Comparison of ENCODE assay signal across 13 cellular contexts in the genomic region with DNA sequence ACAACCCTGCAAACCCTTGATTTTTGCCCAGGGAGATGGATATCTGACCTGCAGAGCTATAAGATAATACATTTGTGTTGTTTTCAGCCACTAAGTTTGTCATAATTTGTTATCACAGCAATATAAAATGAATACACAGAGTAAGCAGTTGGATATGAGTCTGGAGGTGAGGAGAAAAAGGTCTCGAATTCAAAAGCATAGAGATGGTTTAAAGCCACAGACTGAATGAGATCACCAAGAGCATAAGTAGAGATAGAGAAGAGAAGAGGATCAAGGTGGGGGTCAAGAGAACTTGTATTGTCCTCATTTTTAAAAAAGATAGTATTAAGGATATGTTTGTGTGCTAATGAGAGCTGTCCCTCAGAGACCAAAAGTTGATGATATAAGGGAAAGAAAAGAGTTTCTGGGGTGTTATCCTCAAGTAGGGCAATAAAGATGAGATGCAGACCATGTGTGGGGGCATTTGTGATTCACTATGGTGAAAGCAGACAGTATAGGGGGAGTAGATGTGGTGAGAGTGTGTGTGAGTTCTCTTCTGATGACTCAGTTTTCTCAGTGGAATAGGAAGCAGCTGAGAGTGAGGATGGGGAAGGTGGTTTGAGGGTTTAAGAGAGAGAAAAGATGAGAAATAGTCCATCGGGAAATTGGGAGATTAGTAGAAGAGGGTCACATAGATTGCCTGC. TPM values are rescaled to one million over a fixed set of nuclear protein-coding genes. Genes with fewer than 3 reads are reported as not detected.
DNase-seq lines count a peak whose midpoint lies in the region; ATAC-seq, FAIRE-seq and TF ChIP-seq lines count a peak whose summit lies in the region.
"Had no signal": no experiment of that assay in that cellular context is flagged by ENCODE, and none has a peak within 500 bp of the region (broad histone marks: within the 10 kb centered on the region; RNA-seq: fewer than 3 reads in every experiment).

No MANE protein-coding gene starts in this region.

- TF ChIP-seq POLR2A in K562 (conservative IDR thresholded peaks at IDR 0.05) = no peak

- H3K4me1 Mint-ChIP-seq in activated CD4-positive, alpha-beta T cell treated with anti-CD3 and anti-CD28 coated beads for 36 hours = peaks cover 83% of the 10 kb centered on the region
- H3K4me1 Mint-ChIP-seq: nephron progenitor cell had no signal

- no peak overlapping the region for H3K9ac ChIP-seq in K562 (ENCODE audit: insufficient read depth in 1 of 2, low read depth in 2 of 2, low read length in 2 of 2)

- H3K27ac Mint-ChIP-seq in activated CD4-positive, alpha-beta T cell treated with anti-CD3 and anti-CD28 coated beads for 36 hours = peak overlapping the region; percentile 17
- H3K27ac Mint-ChIP-seq: nephron progenitor cell had no signal

- POLR2A ChIA-PET in activated CD4-positive, alpha-beta T cell treated with anti-CD3 and anti-CD28 coated beads for 36 hours (lab: Charles Lee) = interaction anchor here (0.6 to 0.9 kb wide), 2 partner anchors 29 to 1107 kb away, joined by 3 to 5 read pairs; no protein-coding TSS in a partner anchor
- POLR2A ChIA-PET in K562 (lab: Yijun Ruan, JAX) = no interaction called here

- 52% methylated on average over 2 of the region's 2 CpGs for WGBS in K562 (ENCODE audit: insufficient coverage, low coverage, missing lambda C conversion rate)

- H3K4me3 ChIP-seq in K562 (no peak overlapping the region), osteoblast (ENCODE audit: insufficient read depth, low read length) (no peak overlapping the region), BE2C (ENCODE audit: low read depth, low read length) (no peak overlapping the region)
- H3K4me3 ChIP-seq: A549 had no signal

- H3K27ac ChIP-seq in K562 (ENCODE audit: extremely low read depth, low read depth, low read length) (no peak overlapping the region), osteoblast (ENCODE audit: low read depth, low read length) (peak overlapping the region; percentile 68)
- H3K27ac ChIP-seq: A549 had no signal

- peaks cover 12% of the 10 kb centered on the region for H3K36me3 Mint-ChIP-seq in activated CD4-positive, alpha-beta T cell treated with anti-CD3 and anti-CD28 coated beads for 36 hours (ENCODE audit: low read depth)

- no TSS peak for BruUV-seq in K562 (replicated peaks; lab: Mats Ljungman, UMichigan)

- TF ChIP-seq EP300 in K562 (IDR thresholded peaks at IDR 0.05; ENCODE audit: low read length) = no peak

- H4K20me1 ChIP-seq in K562 (replicated peaks; ENCODE audit: control insufficient read depth, insufficient read depth, low read length) = no peaks in the 10 kb centered on the region; the same call in 1 of the 2 replicates
- H4K20me1 ChIP-seq in osteoblast (ENCODE audit: insufficient read depth, low read length) = no peaks in the 10 kb centered on the region

- peak; percentile 36 for DNase-seq in activated CD4-positive, alpha-beta T cell treated with anti-CD3 and anti-CD28 coated beads for 36 hours
- no peak for DNase-seq in activated CD4-positive, alpha-beta T cell treated with anti-CD3 and anti-CD28 coated beads, Interleukin-2, amount 50 U/mL, for 48 hours
- DNase-seq in M059J (ENCODE audit: low read depth) (peak; percentile 64), K562 (ENCODE audit: extremely low read depth in 1 of 4, low spot score in 3 of 4) (no peak), osteoblast (ENCODE audit: insufficient read length, low spot score, missing footprints) (peak; percentile 66), BE2C (no peak), occipital lobe (lab: John Stamatoyannopoulos, UW) (no peak)
- DNase-seq: effector CD8-positive, alpha-beta T cell; GF-D8; nephron progenitor cell had no signal

- no peaks in the 10 kb centered on the region for H3K27me3 Mint-ChIP-seq in activated CD4-positive, alpha-beta T cell treated with anti-CD3 and anti-CD28 coated beads for 36 hours

- H3K9me1 ChIP-seq in K562 (ENCODE audit: control insufficient read depth, insufficient read depth, low read length) = peaks cover 3% of the 10 kb centered on the region

- H3K9me3 Mint-ChIP-seq in activated CD4-positive, alpha-beta T cell treated with anti-CD3 and anti-CD28 coated beads for 36 hours (ENCODE audit: low read depth) = peaks cover 4% of the 10 kb centered on the region

- no peaks in the 10 kb centered on the region for H3K9me3 ChIP-seq in K562 (replicated peaks; ENCODE audit: control insufficient read depth, insufficient read depth, low read depth, low read length)
- H3K9me3 ChIP-seq in osteoblast (ENCODE audit: low read depth, low read length) = no peaks in the 10 kb centered on the region
- H3K9me3 ChIP-seq in BE2C = no peaks in the 10 kb centered on the region
- H3K9me3 ChIP-seq: A549 had no signal

- TF ChIP-seq CTCF in K562 (IDR thresholded peaks at IDR 0.05 in 2 of 3, conservative IDR thresholded peaks at IDR 0.05 in 1 of 3; ENCODE audit: insufficient read depth in 2 of 3, low read depth in 1 of 3, low read length in 3 of 3) = no peak
- no peak for TF ChIP-seq CTCF in osteoblast (IDR thresholded peaks at IDR 0.05; ENCODE audit: extremely low read depth, low read depth, low read length)
- TF ChIP-seq CTCF in BE2C (IDR thresholded peaks at IDR 0.05; ENCODE audit: low read depth, low read length) = no peak

- peak; percentile 82 for ATAC-seq in activated CD4-positive, alpha-beta T cell treated with anti-CD3 and anti-CD28 coated beads for 36 hours
- ATAC-seq in K562 = no peak
- ATAC-seq in HG03045 (IDR thresholded peaks at IDR 0.05; ENCODE audit: unreplicated experiment) = no peak
- ATAC-seq: A549 had no signal

- FAIRE-seq in K562 (lab: Jason Lieb, UNC) = no peak
- FAIRE-seq: A549, H54 had no signal

- H3K4me1 ChIP-seq in K562 (replicated peaks in 1 of 2; ENCODE audit: control insufficient read depth in 2 of 2, insufficient read depth in 2 of 2, low read length in 2 of 2) = peaks cover 0 to 18% of the 10 kb centered on the region in 2 experiments; a peak in 4 of 5 replicates
- H3K4me1 ChIP-seq in osteoblast (ENCODE audit: insufficient read depth, low read length) = peaks cover 44% of the 10 kb centered on the region
- peaks cover 3% of the 10 kb centered on the region; the same call in 1 of the 2 replicates for H3K4me1 ChIP-seq in BE2C

- in situ Hi-C loops in K562 (cut with MboI) = no loop called here

- TF ChIP-seq RAD21 in K562 (CRISPR knock-in tag; conservative IDR thresholded peaks at IDR 0.05 in 1 of 2, IDR thresholded peaks at IDR 0.05 in 1 of 2) = no peak

- H2AFZ ChIP-seq in K562 (ENCODE audit: low read depth, low read length) = no peak overlapping the region
- H2AFZ ChIP-seq in osteoblast (ENCODE audit: low read length) = no peak overlapping the region

- H3K4me2 ChIP-seq in K562 (ENCODE audit: insufficient read depth, low read length) (no peak overlapping the region), osteoblast (ENCODE audit: insufficient read depth, low read length) (peak overlapping the region; percentile 36)
- H3K4me2 ChIP-seq: A549 had no signal

- no peaks in the 10 kb centered on the region for H3K36me3 ChIP-seq in K562 (ENCODE audit: control insufficient read depth, insufficient read depth, low read length)
- no peaks in the 10 kb centered on the region for H3K36me3 ChIP-seq in osteoblast (ENCODE audit: insufficient read depth, low read length)
- H3K36me3 ChIP-seq in BE2C = no peaks in the 10 kb centered on the region

- intact Hi-C loops in activated CD4-positive, alpha-beta T cell treated with anti-CD3 and anti-CD28 coated beads for 36 hours (cut with DNase I, micrococcal nuclease) = loop anchor here in 1 of 2 experiments (5.0 to 10.0 kb wide), 2 partner anchors 603 to 1400 kb away; partner anchors contain the start of genes KIF11 and TNKS2
- intact Hi-C loops in K562 (cut with micrococcal nuclease) = no loop called here

- no peaks in the 10 kb centered on the region for H3K27me3 ChIP-seq in K562 (ENCODE audit: control insufficient read depth in 2 of 2, insufficient read depth in 2 of 2, low read length in 2 of 2)
- H3K27me3 ChIP-seq in osteoblast (ENCODE audit: insufficient read depth, low read length) = no peaks in the 10 kb centered on the region
- H3K27me3 ChIP-seq in BE2C = no peaks in the 10 kb centered on the region

- CTCF ChIA-PET in activated CD4-positive, alpha-beta T cell treated with anti-CD3 and anti-CD28 coated beads for 36 hours (lab: Charles Lee) = interaction anchor here (0.6 to 1.5 kb wide), 2 partner anchors 178 to 189 kb away, joined by 3 to 4 read pairs; no protein-coding TSS in a partner anchor
- CTCF ChIA-PET in K562 (lab: Yijun Ruan, JAX; ENCODE audit: low intra/inter-chr PET ratio) = no interaction called here

- no peak overlapping the region for H3K4me3 Mint-ChIP-seq in activated CD4-positive, alpha-beta T cell treated with anti-CD3 and anti-CD28 coated beads for 36 hours
- H3K4me3 Mint-ChIP-seq: nephron progenitor cell had no signal

- H3K79me2 ChIP-seq in K562 (ENCODE audit: control insufficient read depth, insufficient read depth, low read length) (peaks cover 15% of the 10 kb centered on the region; the same call in 2 of the 3 replicates), osteoblast (ENCODE audit: insufficient read depth, low read length) (peaks cover 72% of the 10 kb centered on the region)

RNA-seq across cellular contexts. Expression of gene PCGF5, which starts 25.8 kb away (rescaled TPM):
- 10 to 100 TPM; 36.5 to 44.3 TPM for total RNA-seq in activated CD4-positive, alpha-beta T cell treated with anti-CD3 and anti-CD28 coated beads for 36 hours
- total RNA-seq in M059J (2014; rRNA removed; shearing (Covaris generic)) = 32.1 and 32.7 TPM in 2 replicates
- 8.4 and 24.4 TPM in 2 replicates for total RNA-seq in K562 (2011; cell fraction: chromatin; rRNA removed; ENCODE audit: low replicate concordance)
- total RNA-seq in K562 (2011; cell fraction: nucleolus; rRNA removed) = 5.3 and 6.6 TPM in 2 replicates
- 19.5 and 45.4 TPM in 2 replicates for total RNA-seq in K562 (2011; cell fraction: nucleoplasm; rRNA removed)
- total RNA-seq in K562 (2014; rRNA removed) (10.9 and 19.9 TPM in 2 replicates), K562 (2014; rRNA removed; fragmentation: Illumina TruSeq; extraction: Trizol) (27.0 and 30.1 TPM in 2 replicates), K562 (2015; rRNA removed; fragmentation: Illumina TruSeq; extraction: Trizol) (22.7 and 26.4 TPM in 2 replicates), K562 (2021) (20.3 and 20.8 TPM in 2 replicates), osteoblast (84.9 and 99.2 TPM in 2 replicates), occipital lobe (30.7 TPM)
- polyA plus RNA-seq in K562 (2011; rRNA removed) (30.2 and 35.5 TPM in 2 replicates), K562 (2014; fragmentation: Illumina TruSeq; extraction: Trizol) (32.9 and 40.0 TPM in 2 replicates), K562 (2014; fragmentation: Nextera tagmentation; extraction: Ambion mirVana) (10 to 100 TPM; 11.7 TPM), K562 (2014; rRNA removed) (18.3 and 26.5 TPM in 2 replicates)
- 17.8 and 34.1 TPM in 2 replicates for polyA plus RNA-seq in K562 (2011; cell fraction: cytosol; rRNA removed)
- 12.1 and 18.7 TPM in 2 replicates for polyA plus RNA-seq in K562 (2011; cell fraction: nucleus; rRNA removed)
- 19.1 and 24.3 TPM in 2 replicates for polyA plus RNA-seq in K562 (2012)
- polyA minus RNA-seq in K562 (2011; rRNA and poly(A)+ RNA removed) = 41.2 and 46.4 TPM in 2 replicates
- polyA minus RNA-seq in K562 (2011; cell fraction: cytosol; rRNA and poly(A)+ RNA removed) = 11.7 and 15.4 TPM in 2 replicates
- 19.0 and 33.8 TPM in 2 replicates for polyA minus RNA-seq in K562 (2011; cell fraction: nucleus; rRNA and poly(A)+ RNA removed)
- polyA plus RNA-seq in BE2C (2012; ENCODE audit: insufficient read depth, insufficient read length, low read depth) = 4.0 TPM

Comparison
In these comparisons a context has a peak if more than half of its experiments do, and no peak if none do; other contexts are left out.
1. DNase-seq: peak in activated CD4-positive, alpha-beta T cell treated with anti-CD3 and anti-CD28 coated beads for 36 hours (single experiment), M059J (single experiment) and osteoblast (single experiment); none in activated CD4-positive, alpha-beta T cell treated with anti-CD3 and anti-CD28 coated beads, Interleukin-2, amount 50 U/mL, for 48 hours (0 of 2), K562 (0 of 4), BE2C (single experiment) and occipital lobe (single experiment).